Comparison of ENCODE assay signal across 8 cellular contexts in genomic region chr15:78149805-78150751, GRCh38. TPM values are rescaled to one million over a fixed set of nuclear protein-coding genes. Genes with fewer than 3 reads are reported as not detected.
DNase-seq lines count a peak whose midpoint lies in the region; ATAC-seq and TF ChIP-seq lines count a peak whose summit lies in the region.

No MANE protein-coding gene starts in this region.

- H3K4me1 ChIP-seq in esophagus squamous epithelium = peaks cover 5 to 61% (median 28%) of the 10 kb centered on the region in 3 donors
- no peaks in the 10 kb centered on the region for H3K4me1 ChIP-seq in neural progenitor cell

- no peak for TF ChIP-seq POLR2A in esophagus squamous epithelium (IDR thresholded peaks at IDR 0.05)

- peak overlapping the region; percentile 90 for H3K4me2 ChIP-seq in neural progenitor cell

- H3K79me2 ChIP-seq in neural progenitor cell (ENCODE audit: low read depth) = no peaks in the 10 kb centered on the region

- H3K27ac Mint-ChIP-seq in neural progenitor cell = no peak overlapping the region

- no peak for TF ChIP-seq CTCF in GM06990 (IDR thresholded peaks at IDR 0.05; ENCODE audit: insufficient read depth, low read length, poor library complexity, severe bottlenecking)
- no peak for TF ChIP-seq CTCF in esophagus squamous epithelium (IDR thresholded peaks at IDR 0.05)
- no peak for TF ChIP-seq CTCF in neural progenitor cell (IDR thresholded peaks at IDR 0.05)
- TF ChIP-seq CTCF in GM20000 (IDR thresholded peaks at IDR 0.05; ENCODE audit: extremely low read depth, missing control alignments) = no peak

- H3K4me1 Mint-ChIP-seq in neural progenitor cell = peaks cover 23% of the 10 kb centered on the region

- WGBS in esophagus squamous epithelium, 2 donors = 6 to 8% methylated on average over 20 of the region's 20 CpGs

- peak overlapping the region; percentile 88 for H2AFZ ChIP-seq in neural progenitor cell (replicated peaks)

- H3K9me3 Mint-ChIP-seq in neural progenitor cell = no peaks in the 10 kb centered on the region

- peaks cover 4% of the 10 kb centered on the region for H3K36me3 Mint-ChIP-seq in neural progenitor cell

- peaks cover 2% of the 10 kb centered on the region for H3K27me3 Mint-ChIP-seq in neural progenitor cell (ENCODE audit: insufficient read depth, low read depth)

- peak overlapping the region; percentile 77 for H3K4me3 ChIP-seq in GM06990 (replicated peaks; ENCODE audit: low read depth, low read length)
- peak overlapping the region; percentile 67 to 94 (median 85) for H3K4me3 ChIP-seq in esophagus squamous epithelium
- H3K4me3 ChIP-seq in neural progenitor cell = peak overlapping the region; percentile 93

- intact Hi-C loops in esophagus squamous epithelium (cut with DNase I) = no loop called here

- ATAC-seq in HG03064 (IDR thresholded peaks at IDR 0.05; ENCODE audit: low read depth, unreplicated experiment) = peak; percentile 15

- DNase-seq in GM06990 (ENCODE audit: extremely low read depth, insufficient read length) (no peak), SHP77 treated with DMSO at 0.1 percent for 48 hours (lab: John Stamatoyannopoulos, UW) (peak; percentile 30), esophagus squamous epithelium (lab: John Stamatoyannopoulos, UW) (no peak), neural progenitor cell (ENCODE audit: low spot score) (peak; percentile 54), GM20000 (ENCODE audit: low spot score) (no peak)
- no peak for DNase-seq in activated CD4-positive, CD25-positive, alpha-beta regulatory T cell (lab: John Stamatoyannopoulos, UW)
- DNase-seq in effector CD8-positive, alpha-beta T cell (lab: John Stamatoyannopoulos, UW) = no peak

- H4K20me1 ChIP-seq in neural progenitor cell (ENCODE audit: low read depth) = peaks cover 12% of the 10 kb centered on the region

- peak overlapping the region; percentile 91 for H3K4me3 Mint-ChIP-seq in neural progenitor cell

- no peaks in the 10 kb centered on the region for H3K9me3 ChIP-seq in esophagus squamous epithelium
- no peaks in the 10 kb centered on the region for H3K9me3 ChIP-seq in neural progenitor cell (ENCODE audit: low read depth)

- H3K27ac ChIP-seq in esophagus squamous epithelium (peak overlapping the region; percentile 80 to 94 (median 92)), neural progenitor cell (no peak overlapping the region)

- peaks cover 8% of the 10 kb centered on the region for H3F3A ChIP-seq in neural progenitor cell (ENCODE audit: low read depth)

- H3K36me3 ChIP-seq in GM06990 (ENCODE audit: control insufficient read depth, insufficient read depth, low read length) = peaks cover 5% of the 10 kb centered on the region
- H3K36me3 ChIP-seq in esophagus squamous epithelium = peaks cover 0 to 3% (median 0%) of the 10 kb centered on the region in 3 donors
- no peaks in the 10 kb centered on the region for H3K36me3 ChIP-seq in neural progenitor cell

- no peak overlapping the region for H3K9ac ChIP-seq in neural progenitor cell

- H3K27me3 ChIP-seq in GM06990 (replicated peaks; ENCODE audit: control insufficient read depth, insufficient read depth, low read length) (no peaks in the 10 kb centered on the region), esophagus squamous epithelium (no peaks in the 10 kb centered on the region), neural progenitor cell (peaks cover 19% of the 10 kb centered on the region)

RNA-seq across cellular contexts. Expression of gene IDH3A, which starts 0.9 kb away (rescaled TPM):
- total RNA-seq in esophagus squamous epithelium (100 to 1,000 TPM in 2 of 4 donors, 10 to 100 TPM in 2; 50.7 to 114 (median 83.8) TPM), neural progenitor cell (ENCODE audit: low replicate concordance) (16.0 and 19.3 TPM in 2 replicates)

RNA-seq across cellular contexts. Expression of gene CIB2, which starts 18.8 kb away (rescaled TPM):
- total RNA-seq in esophagus squamous epithelium (10 to 100 TPM in 1 of 4 donors, 1 to 10 TPM in 3; 1.1 to 11.8 (median 1.5) TPM), neural progenitor cell (ENCODE audit: low replicate concordance) (40.6 and 52.0 TPM in 2 replicates)

RNA-seq across cellular contexts. Expression of gene SH2D7, which starts 57.7 kb away (rescaled TPM):
- total RNA-seq in esophagus squamous epithelium (not detected), neural progenitor cell (ENCODE audit: low replicate concordance) (not detected in 2 replicates)

Comparison
In these comparisons a context has a peak if more than half of its experiments do, and no peak if none do; other contexts are left out.
1. DNase-seq: peak in SHP77 treated with DMSO at 0.1 percent for 48 hours (single experiment) and neural progenitor cell (single experiment); none in GM06990 (single experiment), esophagus squamous epithelium (single experiment), activated CD4-positive, CD25-positive, alpha-beta regulatory T cell (0 of 4), GM20000 (single experiment) and effector CD8-positive, alpha-beta T cell (single experiment).
2. Peak in every context shown above with its lines, with median percentiles within 50 percentile points of each other: H3K4me3 ChIP-seq.